Comparison of ENCODE assay signal across 8 cellular contexts in genomic region chr5:50665761-50666202, GRCh38. TPM values are rescaled to one million over a fixed set of nuclear protein-coding genes. Genes with fewer than 3 reads are reported as not detected.
DNase-seq lines count a peak whose midpoint lies in the region; TF ChIP-seq lines count a peak whose summit lies in the region.
"Not testable (repeated sequence)": the region's sequence is repeated elsewhere in the genome, so short reads cannot be mapped to it uniquely, and the experiment has no call there.

No MANE protein-coding gene starts in this region.

- not testable (repeated sequence) for H3K9me2 ChIP-seq in SU-DHL-6 (replicated peaks; ENCODE audit: insufficient read depth, low read length)

- H3F3A ChIP-seq in SU-DHL-6 (ENCODE audit: insufficient read depth): peaks cover 22% of the 10 kb centered on the region

- not testable (repeated sequence) for H4K20me1 ChIP-seq in SU-DHL-6 (ENCODE audit: low read depth, low read length)

- H3K27ac Mint-ChIP-seq in CD8-positive, alpha-beta memory T cell: peak overlapping the region; percentile 94 to 100 (median 99)
- peak overlapping the region; percentile 96 for H3K27ac Mint-ChIP-seq in stimulated activated naive CD8-positive, alpha-beta T cell treated with anti-CD3 and anti-CD28 coated beads, Interleukin-15, Interleukin-2, amounts not matched to agents 100 ng/mL and 50 ng/mL, for 24 hours

- H2AFZ ChIP-seq in SU-DHL-6 (ENCODE audit: low read depth, low read length, severe bottlenecking): peak overlapping the region; percentile 78

- H3K4me1 Mint-ChIP-seq in CD8-positive, alpha-beta memory T cell: peaks cover 55 to 65% (median 62%) of the 10 kb centered on the region in 3 donors
- peaks cover 36% of the 10 kb centered on the region for H3K4me1 Mint-ChIP-seq in stimulated activated naive CD8-positive, alpha-beta T cell treated with anti-CD3 and anti-CD28 coated beads, Interleukin-15, Interleukin-2, amounts not matched to agents 100 ng/mL and 50 ng/mL, for 24 hours (ENCODE audit: low read depth)

- POLR2A ChIA-PET in CD8-positive, alpha-beta memory T cell (lab: Charles Lee): interaction anchor here (2.7 kb wide), 1 partner anchor 224 kb away, joined by 26 read pairs; the partner anchor contains the start of gene EMB

- peak overlapping the region; percentile 70 for H3K4me2 ChIP-seq in SU-DHL-6 (ENCODE audit: low read depth, low read length, poor library complexity, severe bottlenecking)

- in situ Hi-C loops in KBM-7 (cut with MboI; ENCODE audit: low pct_unique_long_range_greater_than_20kb, low sequenced_read_pairs): not testable (repeated sequence)

- not testable (repeated sequence) for H3K9me3 Mint-ChIP-seq in CD8-positive, alpha-beta memory T cell; stimulated activated naive CD8-positive, alpha-beta T cell treated with anti-CD3 and anti-CD28 coated beads, Interleukin-15, Interleukin-2, amounts not matched to agents 100 ng/mL and 50 ng/mL, for 24 hours

- not testable (repeated sequence) for H3K27me3 ChIP-seq in CD8-positive, alpha-beta memory T cell (ENCODE audit: insufficient read depth, low read length, poor library complexity, severe bottlenecking); SU-DHL-6 (ENCODE audit: low read length); iPS-15b (ENCODE audit: control insufficient read depth, insufficient read depth, low read length); neutrophil

- DNase-seq in CD8-positive, alpha-beta memory T cell: peak; percentile 6 to 69 (median 61)
- DNase-seq in KBM-7: peak; percentile 40
- DNase-seq in activated T-helper 1 cell treated with Interleukin-2 at 50 U/mL for 16 hours (ENCODE audit: low read depth): peak; percentile 3
- DNase-seq in coronary artery (ENCODE audit: low spot score): not testable (repeated sequence)

- peak overlapping the region; percentile 66 for H3K4me3 ChIP-seq in CD8-positive, alpha-beta memory T cell (ENCODE audit: low read length)
- H3K4me3 ChIP-seq in SU-DHL-6 (ENCODE audit: insufficient read depth, low read length, poor library complexity, severe bottlenecking) (peak overlapping the region; percentile 98), coronary artery (peak overlapping the region; percentile 98), iPS-15b (ENCODE audit: low read depth, low read length) (peak overlapping the region; percentile 71), neutrophil (ENCODE audit: low read depth in 1 of 2, low read length in 1 of 2) (peak overlapping the region; percentile 78 to 88)

- H3K36me3 ChIP-seq in CD8-positive, alpha-beta memory T cell (ENCODE audit: insufficient read depth, low read length); SU-DHL-6 (ENCODE audit: low read length); iPS-15b (ENCODE audit: control insufficient read depth, insufficient read depth, low read length); neutrophil: not testable (repeated sequence)

- not testable (repeated sequence) for TF ChIP-seq CTCF in SU-DHL-6 (IDR thresholded peaks at IDR 0.05; ENCODE audit: insufficient read depth, low read length, poor library complexity, severe bottlenecking); coronary artery (IDR thresholded peaks at IDR 0.05); neutrophil (IDR thresholded peaks at IDR 0.05)

- H3K27ac ChIP-seq in CD8-positive, alpha-beta memory T cell (ENCODE audit: low read depth, low read length): peak overlapping the region; percentile 99
- H3K27ac ChIP-seq in SU-DHL-6 (ENCODE audit: low read depth, low read length): not testable (repeated sequence)
- H3K27ac ChIP-seq in coronary artery (peak overlapping the region; percentile 91 to 95), neutrophil (peak overlapping the region; percentile 96)

- CTCF ChIA-PET in CD8-positive, alpha-beta memory T cell (lab: Charles Lee): interaction anchor here (1.1 to 1.6 kb wide), 2 partner anchors 31 to 91 kb away, joined by 3 to 6 read pairs; no protein-coding TSS in a partner anchor

- peaks cover 0 to 13% of the 10 kb centered on the region in 2 donors for H3K27me3 Mint-ChIP-seq in CD8-positive, alpha-beta memory T cell
- not testable (repeated sequence) for H3K27me3 Mint-ChIP-seq in stimulated activated naive CD8-positive, alpha-beta T cell treated with anti-CD3 and anti-CD28 coated beads, Interleukin-15, Interleukin-2, amounts not matched to agents 100 ng/mL and 50 ng/mL, for 24 hours

- peaks cover 9 to 38% (median 13%) of the 10 kb centered on the region in 3 donors for H3K36me3 Mint-ChIP-seq in CD8-positive, alpha-beta memory T cell
- H3K36me3 Mint-ChIP-seq in stimulated activated naive CD8-positive, alpha-beta T cell treated with anti-CD3 and anti-CD28 coated beads, Interleukin-15, Interleukin-2, amounts not matched to agents 100 ng/mL and 50 ng/mL, for 24 hours (ENCODE audit: low read depth): not testable (repeated sequence)

- H3K9me3 ChIP-seq in CD8-positive, alpha-beta memory T cell (ENCODE audit: low read length); SU-DHL-6 (ENCODE audit: insufficient read depth, low read length); iPS-15b (ENCODE audit: control insufficient read depth, insufficient read depth, low read length); neutrophil: not testable (repeated sequence)

- H3K9ac ChIP-seq in SU-DHL-6 (ENCODE audit: low read length) (peak overlapping the region; percentile 93), iPS-15b (ENCODE audit: low read depth, low read length) (peak overlapping the region; percentile 12)

- peak overlapping the region; percentile 91 to 100 (median 99) for H3K4me3 Mint-ChIP-seq in CD8-positive, alpha-beta memory T cell
- H3K4me3 Mint-ChIP-seq in stimulated activated naive CD8-positive, alpha-beta T cell treated with anti-CD3 and anti-CD28 coated beads, Interleukin-15, Interleukin-2, amounts not matched to agents 100 ng/mL and 50 ng/mL, for 24 hours: peak overlapping the region; percentile 95

- H3K79me2 ChIP-seq in SU-DHL-6 (ENCODE audit: insufficient read depth, low read length): peaks cover 13% of the 10 kb centered on the region; the same call in 1 of the 2 replicates

- peaks cover 34% of the 10 kb centered on the region for H3K4me1 ChIP-seq in CD8-positive, alpha-beta memory T cell (ENCODE audit: insufficient read depth, low read length)
- not testable (repeated sequence) for H3K4me1 ChIP-seq in iPS-15b (ENCODE audit: control insufficient read depth, insufficient read depth, low read length)
- H3K4me1 ChIP-seq in neutrophil (ENCODE audit: control insufficient read depth in 1 of 2, insufficient read depth in 1 of 2, low read depth in 1 of 2, low read length in 1 of 2): peaks cover 46 to 51% of the 10 kb centered on the region in 2 experiments

RNA-seq across cellular contexts. Expression of gene PARP8, which starts 0.7 kb away (rescaled TPM):
- 10 to 100 TPM; 55.4 to 58.4 TPM for total RNA-seq in CD8-positive, alpha-beta memory T cell
- 142 TPM for polyA plus RNA-seq in CD8-positive, alpha-beta memory T cell
